Comparison of ENCODE assay signal across 36 cellular contexts in the genomic region with DNA sequence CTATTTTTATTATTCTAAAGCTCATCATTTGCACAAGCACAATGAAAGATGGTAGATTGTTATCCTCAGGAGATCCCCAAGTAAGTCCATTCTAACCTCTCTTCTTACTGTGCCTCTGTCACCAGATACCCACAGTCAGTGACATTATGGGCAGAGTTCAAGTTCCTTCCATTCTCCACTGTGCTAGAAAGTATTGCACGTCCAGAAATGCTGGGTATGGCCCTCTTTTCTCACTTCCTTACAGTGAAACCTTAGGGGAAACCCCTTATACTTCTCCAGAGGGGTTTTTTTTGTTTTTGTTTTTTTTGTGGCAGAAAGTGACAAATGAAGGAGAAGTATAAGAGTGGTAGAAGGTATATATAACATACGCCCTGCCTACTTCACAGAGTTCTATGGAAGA.
"Had no signal": no experiment of that assay in that cellular context is flagged by ENCODE, and none has a peak within 500 bp of the region (broad histone marks: within the 10 kb centered on the region; RNA-seq: fewer than 3 reads in every experiment).

No MANE protein-coding gene starts in this region.

- FAIRE-seq: astrocyte, TTC549 had no signal

- H3K9me3 Mint-ChIP-seq: activated CD8-positive, alpha-beta T cell treated with anti-CD3 and anti-CD28 coated beads for 36 hours; activated naive CD4-positive, alpha-beta T cell treated with anti-CD3 and anti-CD28 coated beads for 36 hours; activated naive CD8-positive, alpha-beta T cell treated with anti-CD3 and anti-CD28 coated beads for 36 hours; activated T-cell treated with anti-CD3 and anti-CD28 coated beads, Interleukin-2, amount 50 U/mL, for 4 hours; activated T-helper 1 cell treated with anti-CD3 and anti-CD28 coated beads, Interleukin-12 subunit alpha, Interleukin-12 subunit beta, Interleukin-2, Interleukin-4 antibody, amounts not matched to agents 30 ng/mL and 10 ng/mL and 1 ng/mL, durations not matched to agents 14 hours and 24 hours and 36 hours; T-helper 1 cell treated with Interleukin-12 subunit alpha and Interleukin-12 subunit beta and Interleukin-4 antibody, amounts not matched to agents 30 μg/mL and 1 μg/mL, for 36 hours had no signal

- DNase-seq: activated B cell treated with CpG ODN at 0.5 μM for 24 hours; activated CD4-positive, alpha-beta memory T cell treated with anti-CD3 and anti-CD28 coated beads for 36 hours; activated CD4-positive, alpha-beta T cell treated with anti-CD3 and anti-CD28 coated beads for 4 hours; activated CD4-positive, alpha-beta T cell treated with anti-CD3 and anti-CD28 coated beads, Interleukin-2, amount 10 ng/mL, durations not matched to agents 24 days and 14 days; activated CD4-positive, alpha-beta T cell treated with anti-CD3 and anti-CD28 coated beads, Interleukin-2, amount 50 U/mL, for 1 hour; activated CD4-positive, alpha-beta T cell treated with anti-CD3 and anti-CD28 coated beads, Interleukin-2, amount 50 U/mL, for 4 hours; activated CD4-positive, CD25-positive, alpha-beta regulatory T cell treated with anti-CD3 and anti-CD28 coated beads, Interleukin-2, amount 50 U/mL, for 72 hours; activated CD8-positive, alpha-beta memory T cell treated with anti-CD3 and anti-CD28 coated beads, Interleukin-2, amount 50 U/mL, for 4 hours; activated CD8-positive, alpha-beta T cell treated with anti-CD3 and anti-CD28 coated beads for 36 hours; activated effector memory CD4-positive, alpha-beta T cell treated with anti-CD3 and anti-CD28 coated beads, Interleukin-2, amount 50 U/mL, for 16 hours; activated gamma-delta T cell treated with Interleukin-2 at 50 U/mL for 16 hours; activated naive CD4-positive, alpha-beta T cell; activated naive CD4-positive, alpha-beta T cell treated with anti-CD3 and anti-CD28 coated beads for 36 hours; activated naive CD4-positive, alpha-beta T cell treated with anti-CD3 and anti-CD28 coated beads, Interleukin-2, amount 50 U/mL, for 16 hours; activated naive CD8-positive, alpha-beta T cell treated with anti-CD3 and anti-CD28 coated beads for 36 hours; activated T-cell treated with anti-CD3 and anti-CD28 coated beads for 4 hours; activated T-cell treated with anti-CD3 and anti-CD28 coated beads, Interleukin-2, amount 50 U/mL, for 1 hour; activated T-cell treated with anti-CD3 and anti-CD28 coated beads, Interleukin-2, amount 50 U/mL, for 4 hours; activated T-cell treated with anti-CD3 and anti-CD28 coated beads, Interleukin-2, amount 50 U/mL, for 72 hours; adrenal gland; amniotic stem cell; aorta; brain microvascular endothelial cell; central memory CD4-positive, alpha-beta T cell; T-helper 2 cell; T-helper 9 cell had no signal

- H3K27me3 ChIP-seq: adrenal gland, body of pancreas, brain microvascular endothelial cell, breast epithelium had no signal

- H3K27ac ChIP-seq: adrenal gland, body of pancreas, brain microvascular endothelial cell, breast epithelium, VCaP had no signal

- H3K4me1 ChIP-seq: adrenal gland, body of pancreas, breast epithelium had no signal

- H3K9me3 ChIP-seq: adrenal gland, body of pancreas, breast epithelium had no signal

- H3K36me3 Mint-ChIP-seq: activated CD4-positive, alpha-beta memory T cell treated with anti-CD3 and anti-CD28 coated beads for 36 hours; activated naive CD8-positive, alpha-beta T cell treated with anti-CD3 and anti-CD28 coated beads for 36 hours had no signal

- H3K27ac Mint-ChIP-seq: activated B cell treated with CpG ODN at 0.5 μM for 24 hours; activated CD4-positive, alpha-beta memory T cell treated with anti-CD3 and anti-CD28 coated beads for 36 hours; activated CD4-positive, alpha-beta T cell treated with anti-CD3 and anti-CD28 coated beads, Interleukin-2, amount 10 ng/mL, durations not matched to agents 24 days and 14 days; activated CD8-positive, alpha-beta T cell treated with anti-CD3 and anti-CD28 coated beads for 36 hours; activated naive CD4-positive, alpha-beta T cell treated with anti-CD3 and anti-CD28 coated beads for 36 hours; activated naive CD4-positive, alpha-beta T cell treated with anti-CD3 and anti-CD28 coated beads, Interleukin-2, amount 50 U/mL, for 72 hours; activated naive CD8-positive, alpha-beta T cell treated with anti-CD3 and anti-CD28 coated beads for 36 hours; activated T-cell treated with anti-CD3 and anti-CD28 coated beads, Interleukin-2, amount 50 U/mL, for 72 hours; activated T-helper 1 cell treated with anti-CD3 and anti-CD28 coated beads, Interleukin-12 subunit alpha, Interleukin-12 subunit beta, Interleukin-2, Interleukin-4 antibody, amounts not matched to agents 30 ng/mL and 10 ng/mL and 1 ng/mL, durations not matched to agents 14 hours and 24 hours and 36 hours; activated T-helper 17 cell treated with anti-CD3 and anti-CD28 coated beads, Interleukin-2, amount 50 U/mL, for 72 hours; T-helper 1 cell treated with Interleukin-12 subunit alpha and Interleukin-12 subunit beta and Interleukin-4 antibody, amounts not matched to agents 30 μg/mL and 1 μg/mL, for 36 hours; T-helper 2 cell treated with Interferon-gamma antibody and Interleukin-4, amounts not matched to agents 5 μg/mL and 100 μg/mL, for 36 hours had no signal

- H3K4me3 ChIP-seq: adrenal gland, body of pancreas, breast epithelium had no signal

- ATAC-seq: activated CD8-positive, alpha-beta T cell treated with anti-CD3 and anti-CD28 coated beads for 36 hours; activated naive CD4-positive, alpha-beta T cell treated with anti-CD3 and anti-CD28 coated beads, Interleukin-2, amount 50 U/mL, for 72 hours; activated T-cell treated with anti-CD3 and anti-CD28 coated beads, Interleukin-2, amount 50 U/mL, for 4 hours; activated T-cell treated with anti-CD3 and anti-CD28 coated beads, Interleukin-2, amount 50 U/mL, for 72 hours; activated T-helper 17 cell treated with anti-CD3 and anti-CD28 coated beads, Interleukin-2, amount 50 U/mL, for 72 hours; body of pancreas had no signal

- H3K27me3 Mint-ChIP-seq: activated B cell treated with CpG ODN at 0.5 μM for 24 hours; activated CD4-positive, alpha-beta memory T cell treated with anti-CD3 and anti-CD28 coated beads for 36 hours; activated CD4-positive, alpha-beta T cell treated with anti-CD3 and anti-CD28 coated beads, Interleukin-2, amount 10 ng/mL, durations not matched to agents 24 days and 14 days; activated CD8-positive, alpha-beta T cell treated with anti-CD3 and anti-CD28 coated beads for 36 hours; activated naive CD8-positive, alpha-beta T cell treated with anti-CD3 and anti-CD28 coated beads for 36 hours; activated T-helper 17 cell treated with anti-CD3 and anti-CD28 coated beads, Interleukin-2, amount 50 U/mL, for 72 hours had no signal

- H3K36me3 ChIP-seq: adrenal gland, brain microvascular endothelial cell, breast epithelium had no signal

- H3K4me3 Mint-ChIP-seq: activated B cell treated with CpG ODN at 0.5 μM for 24 hours; activated CD4-positive, alpha-beta memory T cell treated with anti-CD3 and anti-CD28 coated beads for 36 hours; activated CD4-positive, alpha-beta T cell treated with anti-CD3 and anti-CD28 coated beads, Interleukin-2, amount 10 ng/mL, durations not matched to agents 24 days and 14 days; activated CD8-positive, alpha-beta T cell treated with anti-CD3 and anti-CD28 coated beads for 36 hours; activated naive CD4-positive, alpha-beta T cell treated with anti-CD3 and anti-CD28 coated beads for 36 hours; activated naive CD8-positive, alpha-beta T cell treated with anti-CD3 and anti-CD28 coated beads for 36 hours; activated T-cell treated with anti-CD3 and anti-CD28 coated beads, Interleukin-2, amount 50 U/mL, for 4 hours; activated T-cell treated with anti-CD3 and anti-CD28 coated beads, Interleukin-2, amount 50 U/mL, for 72 hours; activated T-helper 1 cell treated with anti-CD3 and anti-CD28 coated beads, Interleukin-12 subunit alpha, Interleukin-12 subunit beta, Interleukin-2, Interleukin-4 antibody, amounts not matched to agents 30 ng/mL and 10 ng/mL and 1 ng/mL, durations not matched to agents 14 hours and 24 hours and 36 hours; activated T-helper 17 cell treated with anti-CD3 and anti-CD28 coated beads, Interleukin-2, amount 50 U/mL, for 72 hours; T-helper 1 cell treated with Interleukin-12 subunit alpha and Interleukin-12 subunit beta and Interleukin-4 antibody, amounts not matched to agents 30 μg/mL and 1 μg/mL, for 36 hours; T-helper 2 cell treated with Interferon-gamma antibody and Interleukin-4, amounts not matched to agents 5 μg/mL and 100 μg/mL, for 36 hours had no signal

- H3K4me1 Mint-ChIP-seq: activated B cell treated with CpG ODN at 0.5 μM for 24 hours; activated CD4-positive, alpha-beta T cell treated with anti-CD3 and anti-CD28 coated beads, Interleukin-2, amount 10 ng/mL, durations not matched to agents 24 days and 14 days; activated naive CD8-positive, alpha-beta T cell treated with anti-CD3 and anti-CD28 coated beads for 36 hours; activated T-helper 17 cell treated with anti-CD3 and anti-CD28 coated beads, Interleukin-2, amount 50 U/mL, for 72 hours had no signal
